Comparison of ENCODE assay signal across 8 cellular contexts in genomic region chr16:89442588-89442987, GRCh38. TPM values are rescaled to one million over a fixed set of nuclear protein-coding genes. Genes with fewer than 3 reads are reported as not detected.
DNase-seq lines count a peak whose midpoint lies in the region; ATAC-seq and TF ChIP-seq lines count a peak whose summit lies in the region.

No MANE protein-coding gene starts in this region.

- DNase-seq in Calu3 (peak; percentile 15), left ventricle myocardium inferior (no peak), gastrocnemius medialis (peak in 1 of 2 donors; percentile 54), dedifferentiated amniotic fluid mesenchymal stem cell (ENCODE audit: extremely low spot score) (no peak), NCI-H2227 treated with DMSO at 0.1 percent for 48 hours (lab: John Stamatoyannopoulos, UW) (no peak), NCI-H1436 (lab: John Stamatoyannopoulos, UW) (no peak)
- DNase-seq in activated CD8-positive, alpha-beta T cell treated with anti-CD3 and anti-CD28 coated beads for 36 hours, result peak; percentile 46

- H3K4me1 Mint-ChIP-seq in Calu3 (ENCODE audit: low read depth, unreplicated experiment), result peaks cover 82% of the 10 kb centered on the region
- H3K4me1 Mint-ChIP-seq in activated CD8-positive, alpha-beta T cell treated with anti-CD3 and anti-CD28 coated beads for 36 hours (ENCODE audit: low read depth), result peaks cover 91% of the 10 kb centered on the region

- POLR2A ChIA-PET in activated CD8-positive, alpha-beta T cell treated with anti-CD3 and anti-CD28 coated beads for 36 hours (lab: Charles Lee), result interaction anchor here (0.7 to 1.6 kb wide), 3 partner anchors 47 to 57 kb away, joined by 3 read pairs; no protein-coding TSS in a partner anchor

- peak overlapping the region; percentile 81 for H3K27ac Mint-ChIP-seq in Calu3 (ENCODE audit: unreplicated experiment)
- peak overlapping the region; percentile 23 for H3K27ac Mint-ChIP-seq in activated CD8-positive, alpha-beta T cell treated with anti-CD3 and anti-CD28 coated beads for 36 hours

- H3K9me3 ChIP-seq in left ventricle myocardium inferior (replicated peaks) (no peaks in the 10 kb centered on the region), gastrocnemius medialis (no peaks in the 10 kb centered on the region)

- H3K27me3 ChIP-seq in left ventricle myocardium inferior (ENCODE audit: low read depth), result no peaks in the 10 kb centered on the region
- no peaks in the 10 kb centered on the region for H3K27me3 ChIP-seq in gastrocnemius medialis

- H3K36me3 Mint-ChIP-seq in Calu3 (ENCODE audit: insufficient read depth, unreplicated experiment), result peaks cover 52% of the 10 kb centered on the region
- peaks cover 18% of the 10 kb centered on the region for H3K36me3 Mint-ChIP-seq in activated CD8-positive, alpha-beta T cell treated with anti-CD3 and anti-CD28 coated beads for 36 hours (ENCODE audit: low read depth)

- no peak for ATAC-seq in activated CD8-positive, alpha-beta T cell treated with anti-CD3 and anti-CD28 coated beads for 36 hours
- ATAC-seq in gastrocnemius medialis, result peak; percentile 17 to 48
- ATAC-seq in HG02885 (IDR thresholded peaks at IDR 0.05; ENCODE audit: poor library complexity, unreplicated experiment), result no peak

- no peaks in the 10 kb centered on the region for H3K27me3 Mint-ChIP-seq in Calu3 (ENCODE audit: unreplicated experiment)
- no peaks in the 10 kb centered on the region for H3K27me3 Mint-ChIP-seq in activated CD8-positive, alpha-beta T cell treated with anti-CD3 and anti-CD28 coated beads for 36 hours

- intact Hi-C loops in Calu3 (cut with micrococcal nuclease; ENCODE audit: unreplicated experiment), result loop anchor here (5.0 kb wide), 1 partner anchor 35 kb away; no protein-coding TSS in a partner anchor
- intact Hi-C loops in activated CD8-positive, alpha-beta T cell treated with anti-CD3 and anti-CD28 coated beads for 36 hours (cut with micrococcal nuclease), result loop anchor here (5.0 kb wide), 2 partner anchors 40 to 80 kb away; no protein-coding TSS in a partner anchor
- intact Hi-C loops in left ventricle myocardium inferior (cut with micrococcal nuclease), result no loop called here
- intact Hi-C loops in gastrocnemius medialis (cut with DNase I; ENCODE audit: low total_unique reads), result loop anchor here (5.0 kb wide), 1 partner anchor 35 kb away; no protein-coding TSS in a partner anchor

- no peaks in the 10 kb centered on the region for H3K9me3 Mint-ChIP-seq in Calu3 (ENCODE audit: low read depth, unreplicated experiment)
- no peaks in the 10 kb centered on the region for H3K9me3 Mint-ChIP-seq in activated CD8-positive, alpha-beta T cell treated with anti-CD3 and anti-CD28 coated beads for 36 hours

- no TSS peak for BruUV-seq in Calu3 (replicated peaks; lab: Mats Ljungman, UMichigan)

- CTCF ChIA-PET in Calu3 (lab: Charles Lee), result interaction anchor here (1.0 to 1.3 kb wide), 2 partner anchors 10 to 66 kb away, joined by 3 to 4 read pairs; no protein-coding TSS in a partner anchor
- CTCF ChIA-PET in activated CD8-positive, alpha-beta T cell treated with anti-CD3 and anti-CD28 coated beads for 36 hours (lab: Charles Lee), result interaction anchor here (1.5 kb wide), 1 partner anchor 24 kb away, joined by 4 read pairs; no protein-coding TSS in a partner anchor

- H3K27ac ChIP-seq in left ventricle myocardium inferior (replicated peaks), result peak overlapping the region; percentile 64
- H3K27ac ChIP-seq in gastrocnemius medialis, result peak overlapping the region; percentile 81 to 90 (median 81)

- H3K4me1 ChIP-seq in left ventricle myocardium inferior (peaks cover 98% of the 10 kb centered on the region), gastrocnemius medialis (peaks cover 85 to 92% of the 10 kb centered on the region in 2 donors)

- in situ Hi-C loops in gastrocnemius medialis (cut with MboI; ENCODE audit: low sequenced_read_pairs in 4 of 4), result no loop called here

- no peak overlapping the region for H3K4me3 ChIP-seq in left ventricle myocardium inferior
- H3K4me3 ChIP-seq in gastrocnemius medialis, result no peak overlapping the region

- TF ChIP-seq POLR2A in gastrocnemius medialis (IDR thresholded peaks at IDR 0.05), result no peak

- H3K36me3 ChIP-seq in left ventricle myocardium inferior (no peaks in the 10 kb centered on the region), gastrocnemius medialis (no peaks in the 10 kb centered on the region)

- peak overlapping the region; percentile 54 for H3K4me3 Mint-ChIP-seq in Calu3 (ENCODE audit: low read depth, unreplicated experiment)
- peak overlapping the region; percentile 1 for H3K4me3 Mint-ChIP-seq in activated CD8-positive, alpha-beta T cell treated with anti-CD3 and anti-CD28 coated beads for 36 hours

- TF ChIP-seq CTCF in Calu3 (IDR thresholded peaks at IDR 0.05; ENCODE audit: unreplicated experiment) (no peak), left ventricle myocardium inferior (IDR thresholded peaks at IDR 0.05; ENCODE audit: borderline replicate concordance) (no peak), gastrocnemius medialis (IDR thresholded peaks at IDR 0.05 in 4 of 5, conservative IDR thresholded peaks at IDR 0.05 in 1 of 5) (no peak)
- no peak for TF ChIP-seq CTCF in activated CD8-positive, alpha-beta T cell treated with anti-CD3 and anti-CD28 coated beads for 36 hours (IDR thresholded peaks at IDR 0.05)

RNA-seq across cellular contexts. Expression of gene ANKRD11, which starts 47.8 kb away (rescaled TPM):
- total RNA-seq in Calu3 (2022) (227 and 242 TPM in 2 replicates), left ventricle myocardium inferior (63.8 TPM), gastrocnemius medialis (10 to 100 TPM; 26.0 to 77.0 (median 55.0) TPM)
- total RNA-seq in activated CD8-positive, alpha-beta T cell treated with anti-CD3 and anti-CD28 coated beads for 36 hours, result 100 to 1,000 TPM; 145 to 147 TPM

Comparison
In these comparisons a context has a peak if more than half of its experiments do, and no peak if none do; other contexts are left out.
1. DNase-seq: peak in Calu3 (single experiment) and activated CD8-positive, alpha-beta T cell treated with anti-CD3 and anti-CD28 coated beads for 36 hours (single experiment); none in left ventricle myocardium inferior (single experiment), dedifferentiated amniotic fluid mesenchymal stem cell (single experiment), NCI-H2227 treated with DMSO at 0.1 percent for 48 hours (single experiment) and NCI-H1436 (single experiment).
2. ATAC-seq: peak in gastrocnemius medialis (2 of 2); none in activated CD8-positive, alpha-beta T cell treated with anti-CD3 and anti-CD28 coated beads for 36 hours (single experiment) and HG02885 (single experiment).